ENCODE assay signal across 1 cellular context in genomic region chr6:28217890-28218289, GRCh38.
TF ChIP-seq lines count a peak whose summit lies in the region.

No MANE protein-coding gene starts in this region.

TF ChIP-seq in A549, 52 proteins besides CTCF, POLR2A, EP300 and RAD21:
- TF ChIP-seq ELK1 (IDR thresholded peaks at IDR 0.05; ENCODE audit: low read depth, low read length): no peak
- TF ChIP-seq FOXS1 (CRISPR knock-in tag; IDR thresholded peaks at IDR 0.05): no peak
- TF ChIP-seq PHF8 (IDR thresholded peaks at IDR 0.05; ENCODE audit: borderline replicate concordance, low read depth): no peak
- TF ChIP-seq REST (IDR thresholded peaks at IDR 0.05): no peak
